12 cellular contexts compared by ENCODE assay signal in the genomic region with DNA sequence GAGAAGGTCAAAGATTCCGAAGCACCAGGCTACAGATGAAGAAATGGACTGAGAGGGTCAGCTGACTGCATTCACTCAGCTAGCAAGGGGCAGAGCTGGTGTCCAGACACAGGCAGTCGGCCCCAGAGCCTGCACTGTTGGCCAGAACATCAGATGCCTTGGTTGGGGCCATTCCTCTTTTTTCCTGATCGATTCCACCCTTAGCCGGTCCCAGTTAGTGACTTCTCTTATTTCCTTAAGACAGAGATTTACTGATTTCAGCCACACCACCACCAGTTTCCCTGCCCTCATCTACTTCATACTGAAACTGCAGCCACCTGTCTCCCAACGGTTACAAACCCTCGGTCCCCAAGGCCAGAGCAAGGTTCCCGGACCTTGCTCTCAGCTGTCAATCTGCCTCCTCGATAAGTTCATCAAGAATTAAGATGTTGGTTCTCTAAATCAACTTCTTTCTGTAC. TPM values are rescaled to one million over a fixed set of nuclear protein-coding genes. Genes with fewer than 3 reads are reported as not detected.
DNase-seq lines count a peak whose midpoint lies in the region; ATAC-seq and TF ChIP-seq lines count a peak whose summit lies in the region.
"Had no signal": no experiment of that assay in that cellular context is flagged by ENCODE, and none has a peak within 500 bp of the region (broad histone marks: within the 10 kb centered on the region; RNA-seq: fewer than 3 reads in every experiment).

No MANE protein-coding gene starts in this region.

- DNase-seq in activated T-helper 2 cell treated with anti-CD3 and anti-CD28 coated beads, Interferon-gamma antibody, Interleukin-2, Interleukin-4, amounts not matched to agents 10 μg/mL and 5 μg/mL and 100 μg/mL, durations not matched to agents 14 hours and 24 hours and 36 hours (ENCODE audit: low spot score), result no peak
- no peak for DNase-seq in DMS 273 (lab: John Stamatoyannopoulos, UW; ENCODE audit: unreplicated experiment)
- DNase-seq in aorta, result no peak
- no peak for DNase-seq in uterus
- no peak for DNase-seq in head of caudate nucleus
- DNase-seq: KG1; nucleus accumbens; stimulated activated CD4-positive, alpha-beta T cell treated with anti-CD3 and anti-CD28 coated beads, Interleukin-4, amount 100 ng/mL, for 24 hours; transverse colon had no signal

- peaks cover 79% of the 10 kb centered on the region for H3K4me1 Mint-ChIP-seq in activated T-helper 2 cell treated with anti-CD3 and anti-CD28 coated beads, Interferon-gamma antibody, Interleukin-2, Interleukin-4, amounts not matched to agents 10 μg/mL and 5 μg/mL and 100 μg/mL, durations not matched to agents 14 hours and 24 hours and 36 hours (ENCODE audit: low read depth)

- no peaks in the 10 kb centered on the region for H3K4me1 ChIP-seq in aorta (ENCODE audit: control insufficient read depth in 1 of 2, insufficient read depth in 2 of 2, low read length in 2 of 2)
- no peaks in the 10 kb centered on the region for H3K4me1 ChIP-seq in uterus

- peaks cover 19% of the 10 kb centered on the region for H3K9me3 Mint-ChIP-seq in activated T-helper 2 cell treated with anti-CD3 and anti-CD28 coated beads, Interferon-gamma antibody, Interleukin-2, Interleukin-4, amounts not matched to agents 10 μg/mL and 5 μg/mL and 100 μg/mL, durations not matched to agents 14 hours and 24 hours and 36 hours

- no peak for TF ChIP-seq POLR2A in uterus (IDR thresholded peaks at IDR 0.05)

- ATAC-seq in GM19397 (IDR thresholded peaks at IDR 0.05; ENCODE audit: unreplicated experiment) (peak; percentile 42), HG02973 (IDR thresholded peaks at IDR 0.05; ENCODE audit: unreplicated experiment) (peak; percentile 33), aorta (ENCODE audit: low FRiP score) (no peak)

- peaks cover 72% of the 10 kb centered on the region for H3K36me3 Mint-ChIP-seq in activated T-helper 2 cell treated with anti-CD3 and anti-CD28 coated beads, Interferon-gamma antibody, Interleukin-2, Interleukin-4, amounts not matched to agents 10 μg/mL and 5 μg/mL and 100 μg/mL, durations not matched to agents 14 hours and 24 hours and 36 hours (ENCODE audit: low read depth)

- 86 to 89% methylated on average over 8 of the region's 8 CpGs for WGBS in aorta, 2 donors

- no peak overlapping the region for H3K27ac ChIP-seq in aorta (ENCODE audit: low read depth in 1 of 2, low read length in 2 of 2)
- H3K27ac ChIP-seq in uterus, result no peak overlapping the region
- H3K27ac ChIP-seq: transverse colon had no signal

- peak overlapping the region; percentile 21 for H3K27ac Mint-ChIP-seq in activated T-helper 2 cell treated with anti-CD3 and anti-CD28 coated beads, Interferon-gamma antibody, Interleukin-2, Interleukin-4, amounts not matched to agents 10 μg/mL and 5 μg/mL and 100 μg/mL, durations not matched to agents 14 hours and 24 hours and 36 hours

- H3K36me3 ChIP-seq in aorta (ENCODE audit: control insufficient read depth in 1 of 2, insufficient read depth in 2 of 2, low read length in 1 of 2) (no peaks in the 10 kb centered on the region), uterus (no peaks in the 10 kb centered on the region)
- H3K36me3 ChIP-seq: transverse colon had no signal

- peak overlapping the region; percentile 43 for H3K4me3 ChIP-seq in GM12875 (ENCODE audit: low read depth, low read length)
- no peak overlapping the region for H3K4me3 ChIP-seq in aorta (ENCODE audit: low read length in 2 of 2)
- H3K4me3 ChIP-seq in uterus, result no peak overlapping the region
- H3K4me3 ChIP-seq: transverse colon had no signal

- no peaks in the 10 kb centered on the region for H3K9me3 ChIP-seq in aorta (ENCODE audit: control insufficient read depth, low read length)
- H3K9me3 ChIP-seq in uterus, result no peaks in the 10 kb centered on the region
- H3K9me3 ChIP-seq: transverse colon had no signal

- no peak overlapping the region for H3K4me3 Mint-ChIP-seq in activated T-helper 2 cell treated with anti-CD3 and anti-CD28 coated beads, Interferon-gamma antibody, Interleukin-2, Interleukin-4, amounts not matched to agents 10 μg/mL and 5 μg/mL and 100 μg/mL, durations not matched to agents 14 hours and 24 hours and 36 hours (ENCODE audit: low read depth)

- H3K27me3 ChIP-seq in aorta (ENCODE audit: control insufficient read depth in 1 of 2, insufficient read depth in 2 of 2, low read length in 1 of 2) (no peaks in the 10 kb centered on the region), uterus (no peaks in the 10 kb centered on the region)
- H3K27me3 ChIP-seq: transverse colon had no signal

- no peaks in the 10 kb centered on the region for H3K27me3 Mint-ChIP-seq in activated T-helper 2 cell treated with anti-CD3 and anti-CD28 coated beads, Interferon-gamma antibody, Interleukin-2, Interleukin-4, amounts not matched to agents 10 μg/mL and 5 μg/mL and 100 μg/mL, durations not matched to agents 14 hours and 24 hours and 36 hours (ENCODE audit: low read depth)

- intact Hi-C loops in activated T-helper 2 cell treated with anti-CD3 and anti-CD28 coated beads, Interferon-gamma antibody, Interleukin-2, Interleukin-4, amounts not matched to agents 10 μg/mL and 5 μg/mL and 100 μg/mL, durations not matched to agents 14 hours and 24 hours and 36 hours (cut with micrococcal nuclease), result loop anchor here (1.0 to 5.0 kb wide), 5 partner anchors 9 to 503 kb away; a partner anchor contains a TSS
- intact Hi-C loops in aorta (cut with DNase I), result no loop called here
- intact Hi-C loops in uterus (cut with DNase I; ENCODE audit: low total_unique reads), result no loop called here
- intact Hi-C loops in head of caudate nucleus (cut with DNase I), result no loop called here

- TF ChIP-seq CTCF in GM12875 (IDR thresholded peaks at IDR 0.05; ENCODE audit: borderline replicate concordance, insufficient read depth, low read depth, low read length) (no peak), uterus (IDR thresholded peaks at IDR 0.05) (no peak)

RNA-seq across cellular contexts. Expression of a gene that starts 11.5 kb away (rescaled TPM):
- total RNA-seq in activated T-helper 2 cell treated with anti-CD3 and anti-CD28 coated beads, Interferon-gamma antibody, Interleukin-2, Interleukin-4, amounts not matched to agents 10 μg/mL and 5 μg/mL and 100 μg/mL, durations not matched to agents 14 hours and 24 hours and 36 hours, result 40.6 and 40.9 TPM in 2 replicates
- total RNA-seq in aorta, result 10 to 100 TPM; 28.6 to 30.7 TPM
- polyA plus RNA-seq in aorta, result 10 to 100 TPM; 32.4 to 45.4 TPM
- 10 to 100 TPM; 22.3 to 79.7 (median 24.4) TPM for total RNA-seq in uterus
